26 cellular contexts compared by ENCODE assay signal in genomic region chr19:17524651-17525050, GRCh38. TPM values are rescaled to one million over a fixed set of nuclear protein-coding genes. Genes with fewer than 3 reads are reported as not detected.
DNase-seq lines count a peak whose midpoint lies in the region; ATAC-seq and TF ChIP-seq lines count a peak whose summit lies in the region.
"Had no signal": no experiment of that assay in that cellular context is flagged by ENCODE, and none has a peak within 500 bp of the region (broad histone marks: within the 10 kb centered on the region; RNA-seq: fewer than 3 reads in every experiment).

No MANE protein-coding gene starts in this region.

- H3K27me3 ChIP-seq in IMR-90 (ENCODE audit: control insufficient read depth, insufficient read depth, low read length), result no peaks in the 10 kb centered on the region; the same call in 1 of the 2 replicates
- H3K27me3 ChIP-seq: cardiac muscle cell, pancreas had no signal

- WGBS in IMR-90 (ENCODE audit: extremely low coverage in 2 of 2, insufficient read length in 1 of 2), 2 experiments, result 100% methylated on average over 2 of the region's 4 CpGs; no CpG with 5 or more reads in 1 of the 2 experiments

- peaks cover 2% of the 10 kb centered on the region for H3K36me3 Mint-ChIP-seq in activated naive CD4-positive, alpha-beta T cell treated with anti-CD3 and anti-CD28 coated beads, Interleukin-2, amount 50 U/mL, for 24 hours
- H3K36me3 Mint-ChIP-seq in activated naive CD8-positive, alpha-beta T cell treated with anti-CD3 and anti-CD28 coated beads, Interleukin-2, amount 10 ng/mL, durations not matched to agents 7 days and 5 days, result peaks cover 10% of the 10 kb centered on the region
- peaks cover 20% of the 10 kb centered on the region for H3K36me3 Mint-ChIP-seq in stimulated activated effector memory CD8-positive, alpha-beta T cell treated with anti-CD3 and anti-CD28 coated beads, Interleukin-12 subunit alpha, Interleukin-12 subunit beta, amount 100 ng/mL, for 72 hours

- no peaks in the 10 kb centered on the region for H4K20me1 ChIP-seq in IMR-90 (ENCODE audit: insufficient read depth, low read length)

- peaks cover 22% of the 10 kb centered on the region for H3K4me1 Mint-ChIP-seq in activated naive CD4-positive, alpha-beta T cell treated with anti-CD3 and anti-CD28 coated beads, Interleukin-2, amount 50 U/mL, for 24 hours
- peaks cover 24% of the 10 kb centered on the region for H3K4me1 Mint-ChIP-seq in activated naive CD8-positive, alpha-beta T cell treated with anti-CD3 and anti-CD28 coated beads, Interleukin-2, amount 10 ng/mL, durations not matched to agents 7 days and 5 days
- peaks cover 25% of the 10 kb centered on the region for H3K4me1 Mint-ChIP-seq in stimulated activated effector memory CD8-positive, alpha-beta T cell treated with anti-CD3 and anti-CD28 coated beads, Interleukin-12 subunit alpha, Interleukin-12 subunit beta, amount 100 ng/mL, for 72 hours

- H3K4me3 Mint-ChIP-seq in activated naive CD4-positive, alpha-beta T cell treated with anti-CD3 and anti-CD28 coated beads, Interleukin-2, amount 50 U/mL, for 24 hours, result peak overlapping the region; percentile 4
- no peak overlapping the region for H3K4me3 Mint-ChIP-seq in activated naive CD8-positive, alpha-beta T cell treated with anti-CD3 and anti-CD28 coated beads, Interleukin-2, amount 10 ng/mL, durations not matched to agents 7 days and 5 days
- H3K4me3 Mint-ChIP-seq in stimulated activated effector memory CD8-positive, alpha-beta T cell treated with anti-CD3 and anti-CD28 coated beads, Interleukin-12 subunit alpha, Interleukin-12 subunit beta, amount 100 ng/mL, for 72 hours, result peak overlapping the region; percentile 58
- H3K4me3 Mint-ChIP-seq: CD4-positive, alpha-beta T cell had no signal

- peaks cover 5% of the 10 kb centered on the region for H3K9me3 Mint-ChIP-seq in activated naive CD4-positive, alpha-beta T cell treated with anti-CD3 and anti-CD28 coated beads, Interleukin-2, amount 50 U/mL, for 24 hours
- H3K9me3 Mint-ChIP-seq in activated naive CD8-positive, alpha-beta T cell treated with anti-CD3 and anti-CD28 coated beads, Interleukin-2, amount 10 ng/mL, durations not matched to agents 7 days and 5 days, result peaks cover 3% of the 10 kb centered on the region
- peaks cover 2% of the 10 kb centered on the region for H3K9me3 Mint-ChIP-seq in stimulated activated effector memory CD8-positive, alpha-beta T cell treated with anti-CD3 and anti-CD28 coated beads, Interleukin-12 subunit alpha, Interleukin-12 subunit beta, amount 100 ng/mL, for 72 hours
- H3K9me3 Mint-ChIP-seq: CD4-positive, alpha-beta T cell had no signal

- no peak overlapping the region for H2AK9ac ChIP-seq in IMR-90 (replicated peaks; ENCODE audit: low read depth, low read length, poor library complexity)

- CTCF ChIA-PET in IMR-90 (lab: Yijun Ruan, JAX), result no interaction called here

- H3K27ac ChIP-seq in IMR-90 (ENCODE audit: insufficient read depth, low read length), result no peak overlapping the region
- H3K27ac ChIP-seq: cardiac muscle cell, pancreas had no signal

- H4K8ac ChIP-seq in IMR-90 (ENCODE audit: low read depth in 2 of 2, low read length in 2 of 2), result no peak overlapping the region

- H3K56ac ChIP-seq in IMR-90 (ENCODE audit: extremely low read depth, insufficient read depth, low read length), result no peak overlapping the region

- H3K4me1 ChIP-seq in IMR-90 (ENCODE audit: control insufficient read depth, insufficient read depth, low read length), result no peaks in the 10 kb centered on the region
- H3K4me1 ChIP-seq: pancreas had no signal

- no peak overlapping the region for H3K23ac ChIP-seq in IMR-90 (ENCODE audit: low read depth, low read length)

- no peak for TF ChIP-seq POLR2A in IMR-90 (IDR thresholded peaks at IDR 0.05; ENCODE audit: low read depth, low read length)

- no TSS peak for BruUV-seq in IMR-90 (replicated peaks; lab: Mats Ljungman, UMichigan)

- peaks cover 14% of the 10 kb centered on the region for H3K9me3 ChIP-seq in IMR-90 (ENCODE audit: control insufficient read depth, insufficient read depth, low read length)
- H3K9me3 ChIP-seq: pancreas had no signal

- in situ Hi-C loops in IMR-90 (cut with MboI; ENCODE audit: low sequenced_read_pairs), result no loop called here

- TF ChIP-seq RAD21 in IMR-90 (IDR thresholded peaks at IDR 0.05; ENCODE audit: low read length), result no peak

- no peak overlapping the region for H4K5ac ChIP-seq in IMR-90 (ENCODE audit: low read depth, low read length)

- POLR2A ChIA-PET in IMR-90 (lab: Charles Lee; ENCODE audit: unreplicated experiment), result no interaction called here
- POLR2A ChIA-PET in activated naive CD8-positive, alpha-beta T cell treated with anti-CD3 and anti-CD28 coated beads, Interleukin-2, amount 10 ng/mL, durations not matched to agents 7 days and 5 days (lab: Charles Lee), result interaction anchor here (0.6 to 6.5 kb wide), 4 partner anchors 13 to 520 kb away, joined by 3 to 88 read pairs (median 3); partner anchors contain the start of gene PGLS

- no peaks in the 10 kb centered on the region for H3K27me3 Mint-ChIP-seq in activated naive CD4-positive, alpha-beta T cell treated with anti-CD3 and anti-CD28 coated beads, Interleukin-2, amount 50 U/mL, for 24 hours
- no peaks in the 10 kb centered on the region for H3K27me3 Mint-ChIP-seq in activated naive CD8-positive, alpha-beta T cell treated with anti-CD3 and anti-CD28 coated beads, Interleukin-2, amount 10 ng/mL, durations not matched to agents 7 days and 5 days
- H3K27me3 Mint-ChIP-seq: CD4-positive, alpha-beta T cell; naive thymus-derived CD8-positive, alpha-beta T cell had no signal

- H3K9me1 ChIP-seq in IMR-90 (ENCODE audit: insufficient read depth, low read length), result no peaks in the 10 kb centered on the region

- H3K4me2 ChIP-seq in IMR-90 (ENCODE audit: low read depth, low read length), result no peak overlapping the region

- TF ChIP-seq CTCF in IMR-90 (conservative IDR thresholded peaks at IDR 0.05; ENCODE audit: low read depth, low read length), result no peak

- H3K79me1 ChIP-seq in IMR-90 (ENCODE audit: low read depth in 1 of 2, low read length in 2 of 2), result no peaks in the 10 kb centered on the region

- H2BK120ac ChIP-seq in IMR-90 (ENCODE audit: low read depth, low read length), result no peak overlapping the region

- intact Hi-C loops in IMR-90 (cut with micrococcal nuclease), result no loop called here

- H3K9ac ChIP-seq in IMR-90 (ENCODE audit: low read depth, low read length), result no peak overlapping the region

- H3K14ac ChIP-seq in IMR-90 (replicated peaks; ENCODE audit: low read depth, low read length), result no peak overlapping the region

- no peak overlapping the region for H2BK15ac ChIP-seq in IMR-90 (ENCODE audit: low read depth, low read length)

- no peak overlapping the region for H3K4me3 ChIP-seq in IMR-90 (ENCODE audit: insufficient read depth, low read depth, low read length)
- H3K4me3 ChIP-seq: cardiac muscle cell, heart left ventricle, pancreas had no signal

- no peak overlapping the region for H3K18ac ChIP-seq in IMR-90 (ENCODE audit: low read depth, low read length)

- dilution Hi-C loops in IMR-90 (cut with HindIII; ENCODE audit: low sequenced_read_pairs, unreplicated experiment), result no loop called here

- H3K36me3 ChIP-seq in IMR-90 (ENCODE audit: control insufficient read depth, insufficient read depth, low read length), result peaks cover 9% of the 10 kb centered on the region; the same call in 1 of the 2 replicates
- H3K36me3 ChIP-seq: cardiac muscle cell had no signal

- H3K4ac ChIP-seq in IMR-90 (ENCODE audit: low read depth, low read length), result no peak overlapping the region

- no peak for ATAC-seq in IMR-90 (ENCODE audit: low read depth)
- no peak for ATAC-seq in activated naive CD8-positive, alpha-beta T cell treated with anti-CD3 and anti-CD28 coated beads, Interleukin-2, amount 10 ng/mL, durations not matched to agents 7 days and 5 days (ENCODE audit: low read depth)
- ATAC-seq in stimulated activated effector memory CD8-positive, alpha-beta T cell treated with anti-CD3 and anti-CD28 coated beads, Interleukin-12 subunit alpha, Interleukin-12 subunit beta, amount 100 ng/mL, for 72 hours, result no peak
- ATAC-seq in HG03521 (IDR thresholded peaks at IDR 0.05; ENCODE audit: unreplicated experiment), result no peak
- ATAC-seq: HCT116; heart left ventricle; left cardiac atrium; naive thymus-derived CD8-positive, alpha-beta T cell; pancreas; right cardiac atrium had no signal

- no peak overlapping the region for H4K91ac ChIP-seq in IMR-90 (ENCODE audit: insufficient read depth, low read depth, low read length)

- no peak overlapping the region for H2BK5ac ChIP-seq in IMR-90 (ENCODE audit: low read depth, low read length, poor library complexity, severe bottlenecking)

- no peak for DNase-seq in activated naive CD4-positive, alpha-beta T cell treated with anti-CD3 and anti-CD28 coated beads, Interleukin-2, amount 50 U/mL, for 16 hours
- no peak for DNase-seq in IMR-90
- no peak for DNase-seq in activated naive CD8-positive, alpha-beta T cell treated with anti-CD3 and anti-CD28 coated beads, Interleukin-2, amount 10 ng/mL, durations not matched to agents 7 days and 5 days
- no peak for DNase-seq in stimulated activated effector memory CD8-positive, alpha-beta T cell treated with anti-CD3 and anti-CD28 coated beads, Interleukin-12 subunit alpha, Interleukin-12 subunit beta, amount 100 ng/mL, for 72 hours (ENCODE audit: low spot score in 2 of 2)
- no peak for DNase-seq in NCI-H1694 treated with DMSO at 0.1 percent for 48 hours (lab: John Stamatoyannopoulos, UW)
- no peak for DNase-seq in NCI-H2107 (lab: John Stamatoyannopoulos, UW)
- DNase-seq: ACHN; activated CD8-positive, alpha-beta memory T cell treated with anti-CD3 and anti-CD28 coated beads, Interleukin-2, amount 50 U/mL, for 4 hours; activated gamma-delta T cell treated with Interleukin-2 at 50 U/mL for 16 hours; anterior cingulate cortex; CD4-positive, alpha-beta T cell; dermis blood vessel endothelial cell; heart left ventricle; left cardiac atrium; mesendoderm; naive thymus-derived CD8-positive, alpha-beta T cell; NCI-H187 treated with DMSO at 0.1 percent for 48 hours; NCI-H2227 treated with DMSO at 0.1 percent for 48 hours; pancreas; SHP77; substantia nigra had no signal

- no peak overlapping the region for H3K27ac Mint-ChIP-seq in activated naive CD4-positive, alpha-beta T cell treated with anti-CD3 and anti-CD28 coated beads, Interleukin-2, amount 50 U/mL, for 24 hours
- peak overlapping the region; percentile 69 for H3K27ac Mint-ChIP-seq in activated naive CD8-positive, alpha-beta T cell treated with anti-CD3 and anti-CD28 coated beads, Interleukin-2, amount 10 ng/mL, durations not matched to agents 7 days and 5 days
- peak overlapping the region; percentile 82 for H3K27ac Mint-ChIP-seq in stimulated activated effector memory CD8-positive, alpha-beta T cell treated with anti-CD3 and anti-CD28 coated beads, Interleukin-12 subunit alpha, Interleukin-12 subunit beta, amount 100 ng/mL, for 72 hours

- H2BK20ac ChIP-seq in IMR-90 (ENCODE audit: low read depth, low read length), result no peak overlapping the region

- no peak overlapping the region for H2AFZ ChIP-seq in IMR-90 (replicated peaks; ENCODE audit: low read length, poor library complexity)

- no peak overlapping the region for H2AK5ac ChIP-seq in IMR-90 (ENCODE audit: low read depth, low read length)

RNA-seq across cellular contexts. Expression of gene PGLS, which starts 13.2 kb away (rescaled TPM):
- 33.9 and 37.2 TPM in 2 replicates for total RNA-seq in IMR-90 (2012; rRNA removed)
- 74.3 and 92.0 TPM in 2 replicates for polyA plus RNA-seq in IMR-90 (2012; rRNA removed)
- 161 and 165 TPM in 2 replicates for polyA plus RNA-seq in IMR-90 (2012; cell fraction: cytosol; rRNA removed)
- 71.3 and 138 TPM in 2 replicates for polyA plus RNA-seq in IMR-90 (2012; cell fraction: nucleus; rRNA removed; ENCODE audit: low replicate concordance)
- total RNA-seq in activated naive CD8-positive, alpha-beta T cell treated with anti-CD3 and anti-CD28 coated beads, Interleukin-2, amount 10 ng/mL, durations not matched to agents 7 days and 5 days, result 10 to 100 TPM; 85.4 to 90.3 TPM

RNA-seq across cellular contexts. Expression of gene COLGALT1, which starts 30.8 kb away (rescaled TPM):
- total RNA-seq in IMR-90 (2012; rRNA removed), result 74.2 and 77.1 TPM in 2 replicates
- 117 and 124 TPM in 2 replicates for polyA plus RNA-seq in IMR-90 (2012; rRNA removed)
- 127 and 204 TPM in 2 replicates for polyA plus RNA-seq in IMR-90 (2012; cell fraction: cytosol; rRNA removed)
- 103 and 152 TPM in 2 replicates for polyA plus RNA-seq in IMR-90 (2012; cell fraction: nucleus; rRNA removed; ENCODE audit: low replicate concordance)
- 10 to 100 TPM; 63.3 to 68.4 TPM for total RNA-seq in activated naive CD8-positive, alpha-beta T cell treated with anti-CD3 and anti-CD28 coated beads, Interleukin-2, amount 10 ng/mL, durations not matched to agents 7 days and 5 days

RNA-seq across cellular contexts. Expression of gene SLC27A1, which starts 54.3 kb away (rescaled TPM):
- 4.8 and 5.6 TPM in 2 replicates for total RNA-seq in IMR-90 (2012; rRNA removed)
- 12.9 and 15.6 TPM in 2 replicates for polyA plus RNA-seq in IMR-90 (2012; rRNA removed)
- 11.1 and 18.4 TPM in 2 replicates for polyA plus RNA-seq in IMR-90 (2012; cell fraction: cytosol; rRNA removed)
- polyA plus RNA-seq in IMR-90 (2012; cell fraction: nucleus; rRNA removed; ENCODE audit: low replicate concordance), result 37.7 and 82.2 TPM in 2 replicates
- total RNA-seq in activated naive CD8-positive, alpha-beta T cell treated with anti-CD3 and anti-CD28 coated beads, Interleukin-2, amount 10 ng/mL, durations not matched to agents 7 days and 5 days, result 1 to 10 TPM; 8.4 to 9.8 TPM
